In genomic region chr12:79295572-79295971, GRCh38 we compare ENCODE assay signal across 26 cellular contexts.
"Had no signal": no experiment of that assay in that cellular context is flagged by ENCODE, and none has a peak within 500 bp of the region (broad histone marks: within the 10 kb centered on the region; RNA-seq: fewer than 3 reads in every experiment).

No MANE protein-coding gene starts in this region.

- H3K4me3 ChIP-seq: coronary artery, dorsolateral prefrontal cortex, esophagus muscularis mucosa, gastrocnemius medialis, heart right ventricle, left lung, lower lobe of right lung, mucosa of descending colon had no signal

- ATAC-seq: gastrocnemius medialis, heart right ventricle, left cardiac atrium, left lung, left ventricle myocardium superior, lower lobe of right lung, mucosa of descending colon had no signal

- H3K36me3 ChIP-seq: esophagus muscularis mucosa, gastrocnemius medialis, heart right ventricle, left lung, lower lobe of right lung had no signal

- H3K4me3 Mint-ChIP-seq: immature natural killer cell, mesothelial cell of epicardium, naive B cell had no signal

- FAIRE-seq: colon, endothelial cell of umbilical vein, kidney had no signal

- H3K4me1 Mint-ChIP-seq: immature natural killer cell, naive B cell had no signal

- H3K9me3 ChIP-seq: esophagus muscularis mucosa, gastrocnemius medialis, heart right ventricle, left lung, lower lobe of right lung, mucosa of descending colon had no signal

- H3K27ac Mint-ChIP-seq: immature natural killer cell, mesothelial cell of epicardium, naive B cell had no signal

- DNase-seq: dermis blood vessel endothelial cell; dorsolateral prefrontal cortex; effector CD4-positive, alpha-beta T cell; effector memory CD4-positive, alpha-beta T cell; foreskin melanocyte; gastrocnemius medialis; glutamatergic neuron; head of caudate nucleus; heart right ventricle; hippocampal formation; immature natural killer cell; islet precursor cell; kidney; kidney glomerular epithelial cell; left cardiac atrium; left lung; left ventricle myocardium superior; lower lobe of right lung; mesenchymal stem cell; mucosa of descending colon; naive B cell had no signal

- H3K9me3 Mint-ChIP-seq: mesothelial cell of epicardium had no signal

- H3K36me3 Mint-ChIP-seq: immature natural killer cell, naive B cell had no signal

- H3K27me3 Mint-ChIP-seq: naive B cell had no signal

- H3K27me3 ChIP-seq: dorsolateral prefrontal cortex, esophagus muscularis mucosa, gastrocnemius medialis, heart right ventricle, left lung had no signal

- H3K4me1 ChIP-seq: esophagus muscularis mucosa, gastrocnemius medialis, heart right ventricle, left lung, lower lobe of right lung had no signal

- H3K27ac ChIP-seq: coronary artery, esophagus muscularis mucosa, gastrocnemius medialis, heart right ventricle, left lung, lower lobe of right lung had no signal
